15 cellular contexts compared by ENCODE assay signal in genomic region chr2:173044686-173045085, GRCh38.
"Had no signal": no experiment of that assay in that cellular context is flagged by ENCODE, and none has a peak within 500 bp of the region (broad histone marks: within the 10 kb centered on the region; RNA-seq: fewer than 3 reads in every experiment).

No MANE protein-coding gene starts in this region.

- H3K27ac ChIP-seq: ascending aorta, epithelial cell of prostate, lower lobe of right lung, parathyroid adenoma had no signal

- H3K36me3 Mint-ChIP-seq: stimulated activated memory B cell treated with anti-CD40 and anti-IgM and Interleukin-4, amounts not matched to agents 10 μg/mL and 1 μg/mL and 100 μg/mL, for 72 hours had no signal

- DNase-seq: activated CD4-positive, CD25-positive, alpha-beta regulatory T cell treated with anti-CD3 and anti-CD28 coated beads, Interleukin-2, amount 50 U/mL, for 72 hours; activated naive CD4-positive, alpha-beta T cell treated with Interleukin-2 at 50 U/mL for 16 hours; dermis blood vessel endothelial cell; effector memory CD8-positive, alpha-beta T cell; heart right ventricle; left cardiac atrium; lower lobe of right lung; stimulated activated CD4-positive, alpha-beta T cell treated with anti-CD3 and anti-CD28 coated beads, Interleukin-2, amount 100 ng/mL, for 48 hours; T-helper 9 cell had no signal

- H3K27ac Mint-ChIP-seq: activated T-helper 17 cell treated with anti-CD3 and anti-CD28 coated beads, Interleukin-2, amount 50 U/mL, for 72 hours; effector memory CD8-positive, alpha-beta T cell; stimulated activated memory B cell treated with anti-CD40 and anti-IgM and Interleukin-4, amounts not matched to agents 10 μg/mL and 1 μg/mL and 100 μg/mL, for 72 hours had no signal

- H3K9me3 ChIP-seq: ascending aorta, gastroesophageal sphincter, heart right ventricle, lower lobe of right lung had no signal

- H3K4me3 Mint-ChIP-seq: activated T-helper 17 cell treated with anti-CD3 and anti-CD28 coated beads, Interleukin-2, amount 50 U/mL, for 72 hours; effector memory CD8-positive, alpha-beta T cell; stimulated activated memory B cell treated with anti-CD40 and anti-IgM and Interleukin-4, amounts not matched to agents 10 μg/mL and 1 μg/mL and 100 μg/mL, for 72 hours had no signal

- H3K4me1 ChIP-seq: parathyroid adenoma had no signal

- H3K9me3 Mint-ChIP-seq: activated T-helper 17 cell treated with anti-CD3 and anti-CD28 coated beads, Interleukin-2, amount 50 U/mL, for 72 hours; effector memory CD8-positive, alpha-beta T cell; stimulated activated memory B cell treated with anti-CD40 and anti-IgM and Interleukin-4, amounts not matched to agents 10 μg/mL and 1 μg/mL and 100 μg/mL, for 72 hours had no signal

- H3K4me1 Mint-ChIP-seq: stimulated activated memory B cell treated with anti-CD40 and anti-IgM and Interleukin-4, amounts not matched to agents 10 μg/mL and 1 μg/mL and 100 μg/mL, for 72 hours had no signal

- ATAC-seq: activated T-helper 17 cell treated with anti-CD3 and anti-CD28 coated beads, Interleukin-2, amount 50 U/mL, for 72 hours; effector memory CD8-positive, alpha-beta T cell; gastroesophageal sphincter; left cardiac atrium; lower lobe of right lung; stimulated activated memory B cell treated with anti-CD40 and anti-IgM and Interleukin-4, amounts not matched to agents 10 μg/mL and 1 μg/mL and 100 μg/mL, for 72 hours had no signal

- H3K27me3 ChIP-seq: ascending aorta, gastroesophageal sphincter, heart right ventricle had no signal

- H3K4me3 ChIP-seq: ascending aorta, gastroesophageal sphincter, heart right ventricle, lower lobe of right lung had no signal

- H3K27me3 Mint-ChIP-seq: effector memory CD8-positive, alpha-beta T cell had no signal

- H3K36me3 ChIP-seq: ascending aorta, gastroesophageal sphincter, heart right ventricle, lower lobe of right lung had no signal
